18 cellular contexts compared by ENCODE assay signal in genomic region chr10:34862892-34863291, GRCh38.
"Had no signal": no experiment of that assay in that cellular context is flagged by ENCODE, and none has a peak within 500 bp of the region (broad histone marks: within the 10 kb centered on the region; RNA-seq: fewer than 3 reads in every experiment).

No MANE protein-coding gene starts in this region.

- H3K27me3 ChIP-seq: right atrium auricular region, suprapubic skin, upper lobe of left lung had no signal

- H3K4me1 ChIP-seq: right atrium auricular region had no signal

- H3K27ac ChIP-seq: right atrium auricular region, suprapubic skin, upper lobe of left lung had no signal

- H3K36me3 ChIP-seq: right atrium auricular region, suprapubic skin, upper lobe of left lung had no signal

- H3K4me3 ChIP-seq: right atrium auricular region, smooth muscle cell, suprapubic skin, upper lobe of left lung had no signal

- H3K9me3 ChIP-seq: right atrium auricular region, suprapubic skin, upper lobe of left lung had no signal

- ATAC-seq: activated CD8-positive, alpha-beta memory T cell treated with anti-CD3 and anti-CD28 coated beads, Interleukin-2, amount 10 ng/mL, durations not matched to agents 7 days and 5 days; activated naive CD8-positive, alpha-beta T cell treated with anti-CD3 and anti-CD28 coated beads, Interleukin-2, amount 50 U/mL, for 24 hours; natural killer cell treated with Interleukin-12 subunit alpha and Interleukin-12 subunit beta and Interleukin-15 and Interleukin-18, amount 100 ng/mL, for 72 hours; stimulated activated naive CD8-positive, alpha-beta T cell treated with anti-CD3 and anti-CD28 coated beads, Interleukin-15, Interleukin-2, amounts not matched to agents 100 U/mL and 50 U/mL, for 24 hours had no signal

- DNase-seq: activated CD4-positive, alpha-beta T cell treated with anti-CD3 and anti-CD28 coated beads for 1 hour; activated CD4-positive, alpha-beta T cell treated with anti-CD3 and anti-CD28 coated beads, Interleukin-2, amount 50 U/mL, for 48 hours; activated CD8-positive, alpha-beta memory T cell treated with anti-CD3 and anti-CD28 coated beads, Interleukin-2, amount 10 ng/mL, durations not matched to agents 7 days and 5 days; activated naive CD4-positive, alpha-beta T cell treated with anti-CD3 and anti-CD28 coated beads for 36 hours; activated naive CD8-positive, alpha-beta T cell treated with anti-CD3 and anti-CD28 coated beads, Interleukin-2, amount 50 U/mL, for 24 hours; activated T-cell treated with anti-CD3 and anti-CD28 coated beads, Interleukin-2, amount 50 U/mL, for 1 hour; aorta; effector CD8-positive, alpha-beta T cell; foreskin fibroblast; glutamatergic neuron; mesendoderm; nucleus accumbens; stimulated activated naive CD8-positive, alpha-beta T cell treated with anti-CD3 and anti-CD28 coated beads, Interleukin-15, Interleukin-2, amounts not matched to agents 100 U/mL and 50 U/mL, for 24 hours; upper lobe of left lung had no signal
